In genomic region chr1:202957733-202958543, GRCh38 we compare ENCODE assay signal across 8 cellular contexts. TPM values are rescaled to one million over a fixed set of nuclear protein-coding genes. Genes with fewer than 3 reads are reported as not detected.
DNase-seq lines count a peak whose midpoint lies in the region; ATAC-seq, FAIRE-seq and TF ChIP-seq lines count a peak whose summit lies in the region.

ADIPOR1 (minus strand) TSS chr1:202958312; CDS start chr1:202951070, 7,242 bp downstream.

- BruUV-seq in HepG2 (replicated peaks; lab: Mats Ljungman, UMichigan) = no TSS peak

- H3K36me3 Mint-ChIP-seq in dendritic cell treated with granulocyte-macrophage colony-stimulating factor and Interleukin-4, amounts not matched to agents 40 ng/mL and 50 ng/mL, for 4 days (ENCODE audit: low read depth) = peaks cover 56% of the 10 kb centered on the region

- TF ChIP-seq CTCF in C4-2B (conservative IDR thresholded peaks at IDR 0.05) = no peak; the same call in 1 of the 2 replicates
- TF ChIP-seq CTCF in HepG2 (CRISPR knock-in tag; IDR thresholded peaks at IDR 0.05) = peak; percentile 9; the same call in 1 of the 2 replicates

- DNase-seq in NCI-H69 (lab: John Stamatoyannopoulos, UW) = peak; percentile 97
- peak; percentile 91 to 93 for DNase-seq in activated CD4-positive, alpha-beta T cell treated with anti-CD3 and anti-CD28 coated beads, Interleukin-2, amount 50 U/mL, for 4 hours
- DNase-seq in HepG2 (ENCODE audit: low spot score) = peak; percentile 71
- peak; percentile 94 for DNase-seq in stimulated activated CD4-positive, alpha-beta T cell treated with anti-CD3 and anti-CD28 coated beads, Interleukin-4, amount 100 ng/mL, for 1 hour

- H3K9ac ChIP-seq in HepG2 (ENCODE audit: insufficient read depth, low read depth, low read length) = peak within 1 kb of the TSS; percentile 95

- H3K27me3 ChIP-seq in HepG2 (ENCODE audit: control insufficient read depth in 1 of 2, insufficient read depth in 2 of 2, low read length in 2 of 2) = no peaks in the 10 kb centered on the region; a peak in 1 of 5 replicates

- peak within 1 kb of the TSS; percentile 99 for H2AFZ ChIP-seq in HepG2 (ENCODE audit: low read length)

- FAIRE-seq in HepG2 (lab: Jason Lieb, UNC) = no peak

- peak; percentile 77 to 82 for TF ChIP-seq POLR2A in HepG2 (IDR thresholded peaks at IDR 0.05; ENCODE audit: insufficient read depth in 1 of 2, low read depth in 2 of 2, low read length in 2 of 2)

- peaks cover 50% of the 10 kb centered on the region for H3K4me1 Mint-ChIP-seq in dendritic cell treated with granulocyte-macrophage colony-stimulating factor and Interleukin-4, amounts not matched to agents 40 ng/mL and 50 ng/mL, for 4 days (ENCODE audit: low read depth)

- ATAC-seq in GM19324 (IDR thresholded peaks at IDR 0.05; ENCODE audit: low FRiP score, unreplicated experiment) (peak; percentile 97), HG03460 (IDR thresholded peaks at IDR 0.05; ENCODE audit: unreplicated experiment) (peak; percentile 96), HepG2 (peak; percentile 97)

- no peaks in the 10 kb centered on the region for H3K9me3 ChIP-seq in HepG2 (ENCODE audit: low read length)

- H3K79me2 ChIP-seq in HepG2 (ENCODE audit: insufficient read depth, low read length) = peaks cover 49% of the 10 kb centered on the region

- H3K4me1 ChIP-seq in HepG2 (ENCODE audit: insufficient read depth, low read length) = peaks cover 57% of the 10 kb centered on the region

- H3K36me3 ChIP-seq in HepG2 (replicated peaks in 1 of 2; ENCODE audit: control insufficient read depth in 1 of 2, insufficient read depth in 2 of 2, low read length in 2 of 2) = peaks cover 0 to 5% of the 10 kb centered on the region in 2 experiments; a peak in 2 of 5 replicates

- H4K20me1 ChIP-seq in HepG2 (ENCODE audit: insufficient read depth, low read length) = peaks cover 7% of the 10 kb centered on the region; the same call in 1 of the 2 replicates

- TF ChIP-seq RAD21 in HepG2 (CRISPR knock-in tag; IDR thresholded peaks at IDR 0.05) = peak; percentile 45

- H3K4me2 ChIP-seq in HepG2 (ENCODE audit: low read depth, low read length) = peak within 1 kb of the TSS; percentile 99

- H3K27me3 Mint-ChIP-seq in dendritic cell treated with granulocyte-macrophage colony-stimulating factor and Interleukin-4, amounts not matched to agents 40 ng/mL and 50 ng/mL, for 4 days = no peaks in the 10 kb centered on the region

- no peak for TF ChIP-seq EP300 in HepG2 (IDR thresholded peaks at IDR 0.05; ENCODE audit: low read depth in 2 of 2, low read length in 2 of 2)
- no peak for TF ChIP-seq EP300 in HepG2 (CRISPR knock-in tag; IDR thresholded peaks at IDR 0.05; ENCODE audit: borderline replicate concordance)

- 7% methylated on average over 12 of the region's 86 CpGs for WGBS in HepG2 (ENCODE audit: low lambda C conversion rate)

- peak within 1 kb of the TSS; percentile 86 for H3K27ac Mint-ChIP-seq in dendritic cell treated with granulocyte-macrophage colony-stimulating factor and Interleukin-4, amounts not matched to agents 40 ng/mL and 50 ng/mL, for 4 days

- intact Hi-C loops in dendritic cell treated with granulocyte-macrophage colony-stimulating factor and Interleukin-4, amounts not matched to agents 40 ng/mL and 50 ng/mL, for 4 days (cut with micrococcal nuclease) = loop anchor here (1.0 kb wide), 1 partner anchor 9 kb away; the partner anchor contains the start of gene CYB5R1
- intact Hi-C loops in HepG2 (cut with micrococcal nuclease; ENCODE audit: unreplicated experiment) = loop anchor here (1.0 to 10.0 kb wide), 2 partner anchors 32 to 73 kb away; partner anchors contain the start of gene RABIF

- peak within 1 kb of the TSS; percentile 84 to 96 (median 84) for H3K4me3 ChIP-seq in HepG2 (replicated peaks in 1 of 3; ENCODE audit: insufficient read depth in 1 of 3, low read depth in 2 of 3, low read length in 3 of 3)

- POLR2A ChIA-PET in HepG2 (lab: Yijun Ruan, JAX) = no interaction called here

- peak within 1 kb of the TSS; percentile 86 for H3K4me3 Mint-ChIP-seq in dendritic cell treated with granulocyte-macrophage colony-stimulating factor and Interleukin-4, amounts not matched to agents 40 ng/mL and 50 ng/mL, for 4 days

- in situ Hi-C loops in HepG2 (cut with HindIII; ENCODE audit: extremely low pct_ligation_motif_present, low pct_unique_long_range_greater_than_20kb) = no loop called here

- no peaks in the 10 kb centered on the region for H3K9me3 Mint-ChIP-seq in dendritic cell treated with granulocyte-macrophage colony-stimulating factor and Interleukin-4, amounts not matched to agents 40 ng/mL and 50 ng/mL, for 4 days

- H3K27ac ChIP-seq in C4-2B = peak within 1 kb of the TSS; percentile 92
- peak within 1 kb of the TSS; percentile 75 for H3K27ac ChIP-seq in HepG2 (ENCODE audit: extremely low read length, insufficient read depth, low read length)

- CTCF ChIA-PET in HepG2 (lab: Yijun Ruan, JAX; ENCODE audit: low intra/inter-chr PET ratio, low total read pairs) = no interaction called here

TF ChIP-seq in HepG2, 621 proteins besides CTCF, POLR2A, EP300 and RAD21 (continues in another document):
- TF ChIP-seq POLR2AphosphoS5 (IDR thresholded peaks at IDR 0.05; ENCODE audit: low read depth, low read length) (peak; percentile 71), ZEB1 (IDR thresholded peaks at IDR 0.05; ENCODE audit: insufficient replicate concordance, low read depth) (peak; percentile 77), NRL (CRISPR knock-in tag; IDR thresholded peaks at IDR 0.05; ENCODE audit: borderline replicate concordance) (0 out of 2 replicates have a peak, but pooled peaks have one; percentile 50), SRY (CRISPR knock-in tag; IDR thresholded peaks at IDR 0.05) (0 out of 2 replicates have a peak, but pooled peaks have one; percentile 19), NAIF1 (CRISPR knock-in tag; IDR thresholded peaks at IDR 0.05; ENCODE audit: borderline replicate concordance) (no peak), KLF12 (CRISPR knock-in tag; IDR thresholded peaks at IDR 0.05; ENCODE audit: borderline replicate concordance) (0 out of 2 replicates have a peak, but pooled peaks have one; percentile 54), ETV6 (CRISPR knock-in tag; conservative IDR thresholded peaks at IDR 0.05) (no peak), ZNF343 (CRISPR knock-in tag; IDR thresholded peaks at IDR 0.05) (no peak)
- TF ChIP-seq, protein P1, sequence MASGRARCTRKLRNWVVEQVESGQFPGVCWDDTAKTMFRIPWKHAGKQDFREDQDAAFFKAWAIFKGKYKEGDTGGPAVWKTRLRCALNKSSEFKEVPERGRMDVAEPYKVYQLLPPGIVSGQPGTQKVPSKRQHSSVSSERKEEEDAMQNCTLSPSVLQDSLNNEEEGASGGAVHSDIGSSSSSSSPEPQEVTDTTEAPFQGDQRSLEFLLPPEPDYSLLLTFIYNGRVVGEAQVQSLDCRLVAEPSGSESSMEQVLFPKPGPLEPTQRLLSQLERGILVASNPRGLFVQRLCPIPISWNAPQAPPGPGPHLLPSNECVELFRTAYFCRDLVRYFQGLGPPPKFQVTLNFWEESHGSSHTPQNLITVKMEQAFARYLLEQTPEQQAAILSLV (CRISPR knock-in tag; IDR thresholded peaks at IDR 0.05; ENCODE audit: borderline replicate concordance) = 0 out of 2 replicates have a peak, but pooled peaks have one; percentile 52

RNA-seq across cellular contexts. Expression of gene ADIPOR1, which starts in this region (rescaled TPM):
- total RNA-seq in HepG2 (2016; rRNA removed; fragmentation: Illumina TruSeq; extraction: Trizol) = 55.7 and 60.0 TPM in 2 replicates
- 116 and 119 TPM in 2 replicates for total RNA-seq in HepG2 (2016; cell fraction: cytosol; rRNA removed; fragmentation: Illumina TruSeq; extraction: Trizol; ENCODE audit: low read depth)
- 55.1 and 57.7 TPM in 2 replicates for total RNA-seq in HepG2 (2016; cell fraction: insoluble cytoplasmic fraction; rRNA removed; fragmentation: Illumina TruSeq; extraction: Trizol)
- total RNA-seq in HepG2 (2016; cell fraction: membrane; rRNA removed; fragmentation: Illumina TruSeq; extraction: Trizol) = 200 TPM in 2 replicates
- 26.3 and 33.3 TPM in 2 replicates for total RNA-seq in HepG2 (2016; cell fraction: nucleus; rRNA removed; fragmentation: Illumina TruSeq; extraction: Trizol)
- 124 and 141 TPM in 2 replicates for polyA plus RNA-seq in HepG2 (2011; rRNA removed)
- 127 and 156 TPM in 2 replicates for polyA plus RNA-seq in HepG2 (2011; cell fraction: cytosol; rRNA removed)
- 50.3 and 53.5 TPM in 2 replicates for polyA plus RNA-seq in HepG2 (2011; cell fraction: nucleus; rRNA removed)
- 65.7 and 73.9 TPM in 2 replicates for polyA plus RNA-seq in HepG2 (2012)
- polyA plus RNA-seq in HepG2 (2016; cell fraction: cytosol; fragmentation: Illumina TruSeq; extraction: Trizol; ENCODE audit: low read depth) = 178 and 186 TPM in 2 replicates
- polyA plus RNA-seq in HepG2 (2016; cell fraction: insoluble cytoplasmic fraction; fragmentation: Illumina TruSeq; extraction: Trizol; ENCODE audit: low read depth) = 75.5 and 80.9 TPM in 2 replicates
- 224 and 225 TPM in 2 replicates for polyA plus RNA-seq in HepG2 (2016; cell fraction: membrane; fragmentation: Illumina TruSeq; extraction: Trizol; ENCODE audit: low read depth)
- 58.1 and 58.4 TPM in 2 replicates for polyA plus RNA-seq in HepG2 (2016; cell fraction: nucleus; fragmentation: Illumina TruSeq; extraction: Trizol; ENCODE audit: insufficient read depth, low read depth)
- polyA minus RNA-seq in HepG2 (2011; rRNA and poly(A)+ RNA removed; ENCODE audit: low replicate concordance) = 194 and 401 TPM in 2 replicates
- 65.3 and 71.4 TPM in 2 replicates for polyA minus RNA-seq in HepG2 (2011; cell fraction: cytosol; rRNA and poly(A)+ RNA removed)
- 39.9 and 41.4 TPM in 2 replicates for polyA minus RNA-seq in HepG2 (2011; cell fraction: nucleus; rRNA and poly(A)+ RNA removed)

Comparison
In these comparisons a context has a peak if more than half of its experiments do, and no peak if none do; other contexts are left out.
1. Peak in every context shown above with its lines: DNase-seq, ATAC-seq, H3K4me3 ChIP-seq and H3K27ac ChIP-seq.